In the genomic region with DNA sequence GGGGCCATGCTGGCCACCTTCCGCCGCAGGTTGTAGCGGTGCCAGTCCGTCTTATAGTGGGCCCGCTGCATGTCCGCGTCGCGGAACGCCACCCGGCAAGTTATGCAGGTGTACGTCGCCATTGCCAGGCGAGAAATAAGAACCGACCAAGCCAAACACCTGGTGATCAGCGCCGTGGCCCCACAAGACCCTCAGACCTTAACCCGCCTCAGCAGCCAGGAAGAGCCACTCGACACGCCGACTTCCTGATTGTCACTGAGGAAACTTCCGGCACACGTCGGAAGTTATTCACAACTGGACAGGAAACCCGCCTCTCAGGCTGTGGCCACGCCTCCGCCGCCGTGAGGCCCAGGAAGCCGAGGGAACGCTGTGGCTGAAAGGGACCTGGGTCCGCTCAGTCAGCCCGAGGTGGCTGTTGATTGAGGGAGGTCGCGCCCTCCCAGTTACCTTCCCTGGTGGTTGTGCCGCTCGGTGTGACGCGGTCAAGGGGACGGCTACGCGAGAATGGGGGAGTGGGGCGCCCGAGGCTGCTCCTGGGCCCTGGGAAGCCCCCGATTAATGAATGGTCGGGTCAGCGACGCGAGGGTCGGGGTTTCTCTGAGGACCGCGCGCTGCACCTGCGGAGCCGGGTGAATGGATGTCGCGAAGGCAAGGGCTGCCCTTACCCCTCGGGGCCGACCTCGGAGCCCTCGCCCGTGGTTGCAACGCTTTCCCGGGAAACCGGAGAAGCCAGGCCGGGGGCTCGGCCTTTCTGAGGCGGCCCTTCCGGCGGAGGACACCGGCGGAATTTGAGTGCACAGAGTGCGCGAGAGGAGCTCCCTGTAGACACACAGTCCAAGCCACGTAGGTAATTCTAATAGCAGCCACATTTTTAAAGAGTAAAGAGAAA, we compare ENCODE assay signal across 8 cellular contexts. TPM values are rescaled to one million over a fixed set of nuclear protein-coding genes. Genes with fewer than 3 reads are reported as not detected.
DNase-seq lines count a peak whose midpoint lies in the region; ATAC-seq and TF ChIP-seq lines count a peak whose summit lies in the region.

A gene with protein sequence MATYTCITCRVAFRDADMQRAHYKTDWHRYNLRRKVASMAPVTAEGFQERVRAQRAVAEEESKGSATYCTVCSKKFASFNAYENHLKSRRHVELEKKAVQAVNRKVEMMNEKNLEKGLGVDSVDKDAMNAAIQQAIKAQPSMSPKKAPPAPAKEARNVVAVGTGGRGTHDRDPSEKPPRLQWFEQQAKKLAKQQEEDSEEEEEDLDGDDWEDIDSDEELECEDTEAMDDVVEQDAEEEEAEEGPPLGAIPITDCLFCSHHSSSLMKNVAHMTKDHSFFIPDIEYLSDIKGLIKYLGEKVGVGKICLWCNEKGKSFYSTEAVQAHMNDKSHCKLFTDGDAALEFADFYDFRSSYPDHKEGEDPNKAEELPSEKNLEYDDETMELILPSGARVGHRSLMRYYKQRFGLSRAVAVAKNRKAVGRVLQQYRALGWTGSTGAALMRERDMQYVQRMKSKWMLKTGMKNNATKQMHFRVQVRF (minus strand): TSS at position 257 of the 889 bp plus-strand sequence. CDS start 135 bp downstream, at position 122.

- no peaks in the 10 kb centered on the region for H3K9me3 ChIP-seq in BLaER1 treated with 17β-estradiol and CSF1 and Interleukin-3, amounts not matched to agents 10 nM and 100 nM (replicated peaks in 1 of 11)

- TF ChIP-seq CTCF in coronary artery (IDR thresholded peaks at IDR 0.05), result no peak

- H3K27ac ChIP-seq in BLaER1 treated with 17β-estradiol and CSF1 and Interleukin-3, amounts not matched to agents 10 nM and 100 nM, result peak within 1 kb of the TSS; percentile 85 to 95 (median 89)
- H3K27ac ChIP-seq in coronary artery, result peak within 1 kb of the TSS; percentile 74 to 81
- peak within 1 kb of the TSS; percentile 55 for H3K27ac ChIP-seq in layer of hippocampus (ENCODE audit: low read depth, low read length)

- H3K4me1 Mint-ChIP-seq in activated CD4-positive, alpha-beta T cell treated with anti-CD3 and anti-CD28 coated beads, Interleukin-2, amount 10 ng/mL, durations not matched to agents 24 days and 14 days, result peaks cover 54% of the 10 kb centered on the region

- peak; percentile 73 for ATAC-seq in GM19351 (IDR thresholded peaks at IDR 0.05; ENCODE audit: unreplicated experiment)
- peak; percentile 75 for ATAC-seq in HG03520 (IDR thresholded peaks at IDR 0.05; ENCODE audit: unreplicated experiment)

- peak within 1 kb of the TSS; percentile 88 to 98 (median 96) for H3K4me2 ChIP-seq in BLaER1 treated with 17β-estradiol and CSF1 and Interleukin-3, amounts not matched to agents 10 nM and 100 nM

- H3K4me3 ChIP-seq in BLaER1 treated with 17β-estradiol and CSF1 and Interleukin-3, amounts not matched to agents 10 nM and 100 nM, result peak within 1 kb of the TSS; percentile 75 to 99 (median 96)
- H3K4me3 ChIP-seq in coronary artery, result peak within 1 kb of the TSS; percentile 91

- peak within 1 kb of the TSS; percentile 95 for H3K27ac Mint-ChIP-seq in activated CD4-positive, alpha-beta T cell treated with anti-CD3 and anti-CD28 coated beads, Interleukin-2, amount 10 ng/mL, durations not matched to agents 24 days and 14 days

- H4K20me1 ChIP-seq in BLaER1 treated with 17β-estradiol and CSF1 and Interleukin-3, amounts not matched to agents 10 nM and 100 nM, result peaks cover 35 to 48% (median 45%) of the 10 kb centered on the region in 11 experiments

- peaks cover 49% of the 10 kb centered on the region for H3K36me3 Mint-ChIP-seq in activated CD4-positive, alpha-beta T cell treated with anti-CD3 and anti-CD28 coated beads, Interleukin-2, amount 10 ng/mL, durations not matched to agents 24 days and 14 days (ENCODE audit: low read depth)

- peak; percentile 81 for DNase-seq in NCI-H526 treated with DMSO at 0.1 percent for 48 hours (lab: John Stamatoyannopoulos, UW)
- DNase-seq in activated CD4-positive, alpha-beta T cell treated with anti-CD3 and anti-CD28 coated beads, Interleukin-2, amount 10 ng/mL, durations not matched to agents 24 days and 14 days, result peak; percentile 97
- DNase-seq in coronary artery (ENCODE audit: low spot score), result peak; percentile 91
- DNase-seq in stimulated activated CD4-positive, alpha-beta T cell treated with anti-CD3 and anti-CD28 coated beads, Interleukin-1b, Interleukin-23, amount 100 ng/mL, for 4 hours (ENCODE audit: low read depth in 2 of 2), result peak; percentile 68 to 79

- intact Hi-C loops in activated CD4-positive, alpha-beta T cell treated with anti-CD3 and anti-CD28 coated beads, Interleukin-2, amount 10 ng/mL, durations not matched to agents 24 days and 14 days (cut with micrococcal nuclease), result loop anchor here (2.0 to 10.0 kb wide), 4 partner anchors 87 to 1871 kb away; a partner anchor contains a TSS

- no peaks in the 10 kb centered on the region for H3K27me3 ChIP-seq in BLaER1 treated with 17β-estradiol and CSF1 and Interleukin-3, amounts not matched to agents 10 nM and 100 nM
- no peaks in the 10 kb centered on the region for H3K27me3 ChIP-seq in layer of hippocampus (ENCODE audit: control insufficient read depth, insufficient read depth, low read length)

- H3K4me3 Mint-ChIP-seq in activated CD4-positive, alpha-beta T cell treated with anti-CD3 and anti-CD28 coated beads, Interleukin-2, amount 10 ng/mL, durations not matched to agents 24 days and 14 days, result peak within 1 kb of the TSS; percentile 99

- peaks cover 53 to 62% (median 56%) of the 10 kb centered on the region in 10 experiments for H3K4me1 ChIP-seq in BLaER1 treated with 17β-estradiol and CSF1 and Interleukin-3, amounts not matched to agents 10 nM and 100 nM

- H3K9me3 Mint-ChIP-seq in activated CD4-positive, alpha-beta T cell treated with anti-CD3 and anti-CD28 coated beads, Interleukin-2, amount 10 ng/mL, durations not matched to agents 24 days and 14 days, result no peaks in the 10 kb centered on the region

- H3K36me3 ChIP-seq in BLaER1 treated with 17β-estradiol and CSF1 and Interleukin-3, amounts not matched to agents 10 nM and 100 nM, result peaks cover 31 to 42% (median 35%) of the 10 kb centered on the region in 11 experiments

- peak within 1 kb of the TSS; percentile 85 to 96 (median 93) for H3K9ac ChIP-seq in BLaER1 treated with 17β-estradiol and CSF1 and Interleukin-3, amounts not matched to agents 10 nM and 100 nM

- H3K27me3 Mint-ChIP-seq in activated CD4-positive, alpha-beta T cell treated with anti-CD3 and anti-CD28 coated beads, Interleukin-2, amount 10 ng/mL, durations not matched to agents 24 days and 14 days, result no peaks in the 10 kb centered on the region

RNA-seq across cellular contexts. Expression of the gene that starts here (rescaled TPM):
- 40.7 and 43.0 TPM in 2 replicates for total RNA-seq in activated CD4-positive, alpha-beta T cell treated with anti-CD3 and anti-CD28 coated beads, Interleukin-2, amount 10 ng/mL, durations not matched to agents 24 days and 14 days

Comparison
In these comparisons a context has a peak if more than half of its experiments do, and no peak if none do; other contexts are left out.
1. Peak in every context shown above with its lines: DNase-seq, ATAC-seq, H3K4me3 ChIP-seq and H3K27ac ChIP-seq.